Comparison of ENCODE assay signal across 27 cellular contexts in the genomic region with DNA sequence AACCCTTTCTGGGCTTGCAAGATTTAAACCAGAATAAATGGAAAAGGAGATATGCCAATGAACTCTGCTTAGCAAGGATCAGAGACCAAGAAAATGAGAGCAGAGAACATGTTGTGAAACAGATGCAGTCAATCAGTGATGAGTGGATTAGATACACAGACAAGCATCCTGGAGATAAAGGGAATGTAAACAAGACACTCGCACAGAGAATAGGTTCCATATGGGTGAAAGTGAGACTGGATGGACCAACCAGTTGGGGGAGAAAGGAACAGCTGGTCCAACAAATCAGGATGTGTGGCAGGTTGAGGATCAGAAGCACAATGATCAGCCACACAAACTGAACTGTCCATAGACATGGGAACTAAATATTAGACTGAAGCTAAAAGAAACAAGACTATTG.
A peak's percentile ranks its signal among the peaks of the same experiment; 100 is the strongest.
DNase-seq lines count a peak whose midpoint lies in the region; ATAC-seq and TF ChIP-seq lines count a peak whose summit lies in the region.
"Had no signal": no experiment of that assay in that cellular context is flagged by ENCODE, and none has a peak within 500 bp of the region (broad histone marks: within the 10 kb centered on the region; RNA-seq: fewer than 3 reads in every experiment).

No MANE protein-coding gene starts in this region.

- ATAC-seq in left lung (no peak), heart left ventricle (no peak)
- ATAC-seq: HepG2, left lobe of liver, upper lobe of right lung had no signal

- no peak overlapping the region for H3K4me3 ChIP-seq in left lung
- no peak overlapping the region for H3K4me3 ChIP-seq in heart left ventricle
- H3K4me3 ChIP-seq: adrenal gland, HAP-1, SJCRH30, upper lobe of right lung had no signal

- H3K9me3 ChIP-seq in left lung (no peaks in the 10 kb centered on the region), heart left ventricle (no peaks in the 10 kb centered on the region)
- H3K9me3 ChIP-seq: adrenal gland, BE2C, HAP-1, SJCRH30, upper lobe of right lung had no signal

- DNase-seq in NCI-H2171 treated with DMSO at 0.1 percent for 48 hours (lab: John Stamatoyannopoulos, UW) (peak; percentile 65), NCI-H2171 (lab: John Stamatoyannopoulos, UW) (no peak), NCI-H446 treated with DMSO at 0.1 percent for 48 hours (lab: John Stamatoyannopoulos, UW) (peak; percentile 34), SK-N-DZ (ENCODE audit: low spot score) (peak; percentile 65), left lung (no peak), SW480 (ENCODE audit: low spot score) (no peak), heart left ventricle (no peak), head of caudate nucleus (no peak)
- DNase-seq: activated CD8-positive, alpha-beta memory T cell treated with anti-CD3 and anti-CD28 coated beads for 24 hours; activated naive CD4-positive, alpha-beta T cell treated with Interleukin-2 at 50 U/mL for 16 hours; activated T-cell treated with anti-CD3 and anti-CD28 coated beads, Interleukin-2, amount 50 U/mL, for 24 hours; adrenal gland; BE2C; brain microvascular endothelial cell; effector CD4-positive, alpha-beta T cell; EL; naive B cell; nucleus accumbens; retina; small intestine; stimulated activated CD4-positive, alpha-beta T cell treated with anti-CD3 and anti-CD28 coated beads, Interleukin-2, amount 100 ng/mL, for 24 hours; upper lobe of right lung had no signal

- 33 to 50% (median 44%) methylated on average over 1 of the region's 1 CpG for WGBS in heart left ventricle, 4 donors

- H3K4me1 ChIP-seq in left lung = no peaks in the 10 kb centered on the region
- no peaks in the 10 kb centered on the region for H3K4me1 ChIP-seq in heart left ventricle
- H3K4me1 ChIP-seq: adrenal gland, BE2C, HAP-1, SJCRH30, upper lobe of right lung had no signal

- intact Hi-C loops in left lung (cut with DNase I) = no loop called here
- intact Hi-C loops in heart left ventricle (cut with DNase I) = no loop called here
- intact Hi-C loops in head of caudate nucleus (cut with DNase I) = no loop called here

- no peaks in the 10 kb centered on the region for H3K27me3 ChIP-seq in left lung
- no peaks in the 10 kb centered on the region for H3K27me3 ChIP-seq in heart left ventricle
- H3K27me3 ChIP-seq: adrenal gland, BE2C, brain microvascular endothelial cell, SJCRH30, upper lobe of right lung had no signal

- H3K27ac ChIP-seq in left lung (no peak overlapping the region), heart left ventricle (no peak overlapping the region)
- H3K27ac ChIP-seq: adrenal gland, brain microvascular endothelial cell, epithelial cell of prostate, SJCRH30, upper lobe of right lung had no signal

- no peaks in the 10 kb centered on the region for H3K36me3 ChIP-seq in left lung
- no peaks in the 10 kb centered on the region for H3K36me3 ChIP-seq in heart left ventricle
- H3K36me3 ChIP-seq: adrenal gland, BE2C, brain microvascular endothelial cell, HAP-1, SJCRH30, upper lobe of right lung had no signal

- no peak for TF ChIP-seq CTCF in left lung (IDR thresholded peaks at IDR 0.05)
- no peak for TF ChIP-seq CTCF in heart left ventricle (IDR thresholded peaks at IDR 0.05)

- no peak for TF ChIP-seq POLR2A in heart left ventricle (IDR thresholded peaks at IDR 0.05)

Comparison
In these comparisons a context has a peak if more than half of its experiments do, and no peak if none do; other contexts are left out.
1. DNase-seq: peak in NCI-H2171 treated with DMSO at 0.1 percent for 48 hours (single experiment), NCI-H446 treated with DMSO at 0.1 percent for 48 hours (single experiment) and SK-N-DZ (single experiment); none in NCI-H2171 (single experiment), left lung (0 of 2), SW480 (single experiment), heart left ventricle (0 of 5) and head of caudate nucleus (0 of 42).